Comparison of ENCODE assay signal across 24 cellular contexts in genomic region chr1:47328992-47329391, GRCh38.
"Had no signal": no experiment of that assay in that cellular context is flagged by ENCODE, and none has a peak within 500 bp of the region (broad histone marks: within the 10 kb centered on the region; RNA-seq: fewer than 3 reads in every experiment).

No MANE protein-coding gene starts in this region.

- H3K9me3 ChIP-seq: left lung, lower lobe of right lung, pancreas, prostate gland, sigmoid colon, spleen, tibial nerve, upper lobe of right lung had no signal

- ATAC-seq: left colon; left lung; lower lobe of right lung; naive thymus-derived CD8-positive, alpha-beta T cell; pancreas; right cardiac atrium; stimulated activated effector memory CD8-positive, alpha-beta T cell treated with anti-CD3 and anti-CD28 coated beads, Interleukin-12 subunit alpha, Interleukin-12 subunit beta, amount 100 ng/mL, for 72 hours; upper lobe of right lung had no signal

- H3K4me3 ChIP-seq: left lung, lower lobe of right lung, pancreas, prostate gland, sigmoid colon, spleen, tibial nerve, upper lobe of right lung had no signal

- H3K27ac ChIP-seq: left lung, lower lobe of right lung, pancreas, prostate gland, sigmoid colon, spleen, upper lobe of right lung had no signal

- H3K4me1 ChIP-seq: prostate gland had no signal

- H3K27me3 Mint-ChIP-seq: naive thymus-derived CD8-positive, alpha-beta T cell; stimulated activated naive CD8-positive, alpha-beta T cell treated with anti-CD3 and anti-CD28 coated beads, Interleukin-15, Interleukin-2, amounts not matched to agents 100 ng/mL and 50 ng/mL, for 24 hours had no signal

- H3K4me3 Mint-ChIP-seq: immature natural killer cell; naive thymus-derived CD8-positive, alpha-beta T cell; stimulated activated effector memory CD8-positive, alpha-beta T cell treated with anti-CD3 and anti-CD28 coated beads, Interleukin-12 subunit alpha, Interleukin-12 subunit beta, amount 100 ng/mL, for 72 hours; stimulated activated naive CD8-positive, alpha-beta T cell treated with anti-CD3 and anti-CD28 coated beads, Interleukin-15, Interleukin-2, amounts not matched to agents 100 ng/mL and 50 ng/mL, for 24 hours had no signal

- DNase-seq: hypothalamus; immature natural killer cell; kidney; left colon; left lung; lower lobe of right lung; mammary epithelial cell; mesenchymal stem cell; naive thymus-derived CD8-positive, alpha-beta T cell; pancreas; retina; right cardiac atrium; sigmoid colon; small intestine; spleen; stimulated activated CD4-positive, alpha-beta T cell treated with anti-CD3 and anti-CD28 coated beads, Interleukin-4, amount 100 ng/mL, for 24 hours; stimulated activated naive CD4-positive, alpha-beta T cell had no signal

- H3K4me1 Mint-ChIP-seq: immature natural killer cell; stimulated activated effector memory CD8-positive, alpha-beta T cell treated with anti-CD3 and anti-CD28 coated beads, Interleukin-12 subunit alpha, Interleukin-12 subunit beta, amount 100 ng/mL, for 72 hours had no signal

- H3K36me3 Mint-ChIP-seq: immature natural killer cell; stimulated activated effector memory CD8-positive, alpha-beta T cell treated with anti-CD3 and anti-CD28 coated beads, Interleukin-12 subunit alpha, Interleukin-12 subunit beta, amount 100 ng/mL, for 72 hours had no signal

- H3K27ac Mint-ChIP-seq: immature natural killer cell; stimulated activated effector memory CD8-positive, alpha-beta T cell treated with anti-CD3 and anti-CD28 coated beads, Interleukin-12 subunit alpha, Interleukin-12 subunit beta, amount 100 ng/mL, for 72 hours; stimulated activated naive CD8-positive, alpha-beta T cell treated with anti-CD3 and anti-CD28 coated beads, Interleukin-15, Interleukin-2, amounts not matched to agents 100 ng/mL and 50 ng/mL, for 24 hours had no signal

- FAIRE-seq: islet of Langerhans, kidney, pancreas, small intestine, urothelium cell line had no signal

- H3K36me3 ChIP-seq: left lung, lower lobe of right lung, pancreas, prostate gland, sigmoid colon, spleen, tibial nerve, upper lobe of right lung had no signal

- H3K9me3 Mint-ChIP-seq: immature natural killer cell; naive thymus-derived CD8-positive, alpha-beta T cell; stimulated activated effector memory CD8-positive, alpha-beta T cell treated with anti-CD3 and anti-CD28 coated beads, Interleukin-12 subunit alpha, Interleukin-12 subunit beta, amount 100 ng/mL, for 72 hours; stimulated activated naive CD8-positive, alpha-beta T cell treated with anti-CD3 and anti-CD28 coated beads, Interleukin-15, Interleukin-2, amounts not matched to agents 100 ng/mL and 50 ng/mL, for 24 hours had no signal

- H3K27me3 ChIP-seq: left lung, pancreas, sigmoid colon, spleen, tibial nerve, upper lobe of right lung had no signal
